9 cellular contexts compared by ENCODE assay signal in the genomic region with DNA sequence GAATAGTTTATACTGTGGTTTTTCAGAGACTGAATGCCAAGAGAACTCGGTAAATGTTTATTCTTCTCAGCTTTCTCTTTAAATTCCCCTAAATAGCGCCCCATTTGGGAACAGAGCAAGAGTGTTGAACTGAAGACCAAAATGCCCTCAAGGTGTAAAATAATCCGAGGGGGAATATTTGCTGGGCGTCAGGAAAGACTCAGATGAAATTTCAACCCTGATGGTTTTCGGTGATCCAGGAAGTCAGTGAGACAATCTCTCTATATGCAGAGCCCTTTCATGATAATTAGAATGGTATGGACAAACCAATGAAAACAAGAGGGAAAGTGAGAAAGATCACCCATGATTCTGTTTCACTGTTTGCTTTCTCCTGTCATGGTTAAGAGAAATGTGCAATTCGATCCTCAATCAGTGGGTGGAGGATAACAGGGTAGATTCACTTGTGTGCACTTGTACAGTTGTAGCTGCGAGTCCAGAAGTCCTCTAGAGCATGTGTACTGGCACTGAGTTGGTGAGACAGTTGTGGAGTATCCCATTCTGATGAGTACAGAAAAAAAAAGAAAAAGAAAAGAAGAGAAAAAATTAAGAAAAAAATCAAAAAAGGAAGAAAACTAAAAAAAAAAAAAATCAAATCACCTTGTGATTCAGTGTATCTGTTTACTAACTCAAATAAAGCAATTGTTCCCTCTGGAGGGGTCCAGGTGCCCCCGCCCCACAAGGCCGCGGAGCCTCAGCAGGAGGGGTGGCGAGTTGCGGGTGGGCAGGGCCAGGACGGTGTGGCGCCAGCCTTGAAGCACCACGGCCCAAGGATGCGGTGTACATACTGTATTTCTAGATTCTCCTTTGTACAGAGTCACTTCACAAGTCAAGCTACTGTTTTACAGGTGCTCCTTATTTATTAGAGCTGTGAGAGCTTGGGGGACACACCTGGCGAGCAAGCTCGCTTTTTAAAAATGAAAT.
DNase-seq lines count a peak whose midpoint lies in the region; ATAC-seq and TF ChIP-seq lines count a peak whose summit lies in the region.
"Had no signal": no experiment of that assay in that cellular context is flagged by ENCODE, and none has a peak within 500 bp of the region (broad histone marks: within the 10 kb centered on the region; RNA-seq: fewer than 3 reads in every experiment).

No MANE protein-coding gene starts in this region.

- H3K4me3 Mint-ChIP-seq in memory B cell = peak overlapping the region; percentile 82

- no peaks in the 10 kb centered on the region for H3K27me3 Mint-ChIP-seq in memory B cell

- TF ChIP-seq POLR2A in Peyer's patch (IDR thresholded peaks at IDR 0.05) = no peak
- TF ChIP-seq POLR2A in body of pancreas (IDR thresholded peaks at IDR 0.05) = no peak

- peaks cover 27% of the 10 kb centered on the region for H3F3A ChIP-seq in DOHH2 (ENCODE audit: control insufficient read depth, insufficient read depth)

- H3K9me3 ChIP-seq in DOHH2 (ENCODE audit: control insufficient read depth, insufficient read depth, low read length) = no peaks in the 10 kb centered on the region
- no peaks in the 10 kb centered on the region for H3K9me3 ChIP-seq in Peyer's patch
- H3K9me3 ChIP-seq in body of pancreas = no peaks in the 10 kb centered on the region

- WGBS in body of pancreas, 2 donors = 78 to 80% methylated on average over 18 of the region's 18 CpGs

- peak overlapping the region; percentile 89 for H3K4me2 ChIP-seq in DOHH2 (ENCODE audit: low read length)

- no peak for ATAC-seq in memory B cell (ENCODE audit: low read depth)
- ATAC-seq in body of pancreas = no peak
- no peak for ATAC-seq in HG03097 (IDR thresholded peaks at IDR 0.05; ENCODE audit: low FRiP score, unreplicated experiment)

- no peaks in the 10 kb centered on the region for H3K9me2 ChIP-seq in DOHH2 (replicated peaks; ENCODE audit: control insufficient read depth, low read length)

- H3K27ac Mint-ChIP-seq in memory B cell = peak overlapping the region; percentile 89

- H3K79me2 ChIP-seq in DOHH2 (ENCODE audit: control insufficient read depth, low read length) = 0 out of 2 replicates have a peak, but pooled peaks cover 2% of the 10 kb centered on the region

- H3K4me1 ChIP-seq in DOHH2 (ENCODE audit: control insufficient read depth, low read length) (peaks cover 56% of the 10 kb centered on the region), Peyer's patch (peaks cover 0 to 12% (median 7%) of the 10 kb centered on the region in 4 donors), body of pancreas (peaks cover 19% of the 10 kb centered on the region)

- H3K36me3 ChIP-seq in DOHH2 (ENCODE audit: control insufficient read depth, low read length) (peaks cover 4% of the 10 kb centered on the region; the same call in 1 of the 2 replicates), Peyer's patch (no peaks in the 10 kb centered on the region), body of pancreas (replicated peaks in 1 of 2; ENCODE audit: insufficient read depth in 1 of 2, low read depth in 2 of 2) (no peaks in the 10 kb centered on the region)

- DNase-seq in M059J (ENCODE audit: low read depth) (peak; percentile 89), Peyer's patch (no peak), memory B cell (ENCODE audit: low spot score in 2 of 2) (no peak), germinal center (ENCODE audit: low spot score) (no peak), body of pancreas (no peak), D341Med (ENCODE audit: low spot score) (no peak)
- DNase-seq: cortex of kidney had no signal

- H3K4me3 ChIP-seq in DOHH2 (ENCODE audit: low read length) (peak overlapping the region; percentile 75), Peyer's patch (no peak overlapping the region), body of pancreas (no peak overlapping the region)

- peak overlapping the region; percentile 93 for H3K27ac ChIP-seq in DOHH2 (ENCODE audit: low read depth, low read length)
- peak overlapping the region; percentile 43 to 79 (median 49) for H3K27ac ChIP-seq in Peyer's patch
- no peak overlapping the region for H3K27ac ChIP-seq in body of pancreas

- H4K20me1 ChIP-seq in DOHH2 (ENCODE audit: control insufficient read depth, insufficient read depth, low read depth, low read length) = no peaks in the 10 kb centered on the region

- TF ChIP-seq CTCF in DOHH2 (IDR thresholded peaks at IDR 0.05; ENCODE audit: low read depth, low read length, poor library complexity, severe bottlenecking) (no peak), Peyer's patch (IDR thresholded peaks at IDR 0.05) (no peak), body of pancreas (IDR thresholded peaks at IDR 0.05) (no peak)

- intact Hi-C loops in body of pancreas (cut with DNase I) = no loop called here

- peaks cover 33% of the 10 kb centered on the region for H3K4me1 Mint-ChIP-seq in memory B cell

- H3K27me3 ChIP-seq in DOHH2 (ENCODE audit: control insufficient read depth, low read length) (no peaks in the 10 kb centered on the region), Peyer's patch (no peaks in the 10 kb centered on the region), body of pancreas (no peaks in the 10 kb centered on the region)

- peaks cover 2% of the 10 kb centered on the region for H3K36me3 Mint-ChIP-seq in memory B cell

- H3K9me3 Mint-ChIP-seq in memory B cell = no peaks in the 10 kb centered on the region

Comparison
In these comparisons a context has a peak if more than half of its experiments do, and no peak if none do; other contexts are left out.
1. H3K27ac ChIP-seq: peak in DOHH2 (single experiment) and Peyer's patch (4 of 4); none in body of pancreas (0 of 4).